Comparison of ENCODE assay signal across 16 cellular contexts in the genomic region with DNA sequence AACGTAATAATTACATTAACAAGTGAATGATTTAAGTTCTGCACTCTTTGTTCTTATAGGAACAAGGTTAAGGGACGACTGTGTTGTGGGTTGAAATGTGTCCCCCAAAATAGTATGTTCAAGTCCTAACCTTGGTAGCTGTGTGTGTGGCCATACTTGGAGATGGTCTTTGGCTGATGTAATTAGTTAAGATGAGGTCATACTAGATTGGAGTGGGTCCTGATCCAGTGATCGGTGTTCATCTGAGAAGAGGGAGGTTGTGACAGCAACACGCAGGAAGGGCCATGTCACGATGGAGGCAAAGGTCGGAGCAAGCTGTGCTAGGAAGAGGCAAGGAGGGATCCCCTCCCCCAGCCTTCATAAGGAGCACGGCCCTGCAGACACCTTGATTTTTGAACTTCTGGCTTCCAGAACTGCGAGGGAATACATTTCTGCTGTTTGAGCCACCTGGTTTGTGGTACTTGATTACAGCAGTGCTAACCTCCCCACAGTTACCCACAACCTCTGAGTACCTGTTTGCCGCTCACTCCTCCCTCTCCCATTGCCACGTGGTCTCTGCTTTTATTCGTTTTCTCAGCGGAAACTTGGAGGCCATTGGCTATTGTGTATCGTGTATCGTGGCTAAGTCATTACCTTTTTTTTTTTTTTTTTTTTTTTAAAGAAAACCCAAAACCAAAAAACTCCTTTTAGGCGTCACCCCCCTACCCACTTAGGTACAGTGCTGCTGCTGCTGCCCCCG.
DNase-seq lines count a peak whose midpoint lies in the region; ATAC-seq, FAIRE-seq and TF ChIP-seq lines count a peak whose summit lies in the region.
"Had no signal": no experiment of that assay in that cellular context is flagged by ENCODE, and none has a peak within 500 bp of the region (broad histone marks: within the 10 kb centered on the region; RNA-seq: fewer than 3 reads in every experiment).

No MANE protein-coding gene starts in this region.

- WGBS in HepG2 (ENCODE audit: low lambda C conversion rate): 91% methylated on average over 16 of the region's 16 CpGs
- WGBS in right lobe of liver (ENCODE audit: insufficient coverage, low coverage, low lambda C conversion rate, missing lambda C conversion rate): 85% methylated on average over 16 of the region's 16 CpGs

- TF ChIP-seq POLR2A in HepG2 (IDR thresholded peaks at IDR 0.05; ENCODE audit: insufficient read depth in 1 of 2, low read depth in 2 of 2, low read length in 2 of 2): no peak
- TF ChIP-seq POLR2A in right lobe of liver (IDR thresholded peaks at IDR 0.05): no peak

- TF ChIP-seq CTCF in HepG2 (CRISPR knock-in tag; IDR thresholded peaks at IDR 0.05) (no peak), right lobe of liver (IDR thresholded peaks at IDR 0.05) (no peak), WTC11 (IDR thresholded peaks at IDR 0.05) (no peak), nephron progenitor cell (IDR thresholded peaks at IDR 0.05) (no peak)

- TF ChIP-seq RAD21 in HepG2 (CRISPR knock-in tag; IDR thresholded peaks at IDR 0.05): no peak

- H3K9me3 Mint-ChIP-seq in WTC11 (peaks cover 4% of the 10 kb centered on the region), nephron progenitor cell (peaks cover 4% of the 10 kb centered on the region)
- H3K9me3 Mint-ChIP-seq: CD8-positive, alpha-beta memory T cell; HFFc6 had no signal

- H3K27me3 ChIP-seq in HepG2 (ENCODE audit: control insufficient read depth in 1 of 2, insufficient read depth in 2 of 2, low read length in 2 of 2) (no peaks in the 10 kb centered on the region), right lobe of liver (no peaks in the 10 kb centered on the region)

- H3K4me2 ChIP-seq in HepG2 (ENCODE audit: low read depth, low read length): no peak overlapping the region

- H3K27ac ChIP-seq in HepG2 (ENCODE audit: extremely low read length, insufficient read depth, low read length): no peak overlapping the region
- no peak overlapping the region for H3K27ac ChIP-seq in right lobe of liver
- H3K27ac ChIP-seq: 22Rv1, GM23248 had no signal

- POLR2A ChIA-PET in HepG2 (lab: Yijun Ruan, JAX) (interaction anchor here (0.6 kb wide), 1 partner anchor 121 kb away, joined by 4 read pairs; no protein-coding TSS in a partner anchor), WTC11 (lab: Charles Lee) (interaction anchor here (0.6 kb wide), 1 partner anchor 143 kb away, joined by 5 read pairs; no protein-coding TSS in a partner anchor)

- H3K27ac Mint-ChIP-seq in WTC11: peak overlapping the region; percentile 44
- H3K27ac Mint-ChIP-seq in nephron progenitor cell: peak overlapping the region; percentile 70
- H3K27ac Mint-ChIP-seq: CD8-positive, alpha-beta memory T cell; HFFc6 had no signal

- no peak overlapping the region for H2AFZ ChIP-seq in HepG2 (ENCODE audit: low read length)
- H2AFZ ChIP-seq: GM23248 had no signal

- in situ Hi-C loops in HepG2 (cut with HindIII; ENCODE audit: extremely low pct_ligation_motif_present, low pct_unique_long_range_greater_than_20kb): no loop called here

- H3K36me3 ChIP-seq in HepG2 (replicated peaks in 1 of 2; ENCODE audit: control insufficient read depth in 1 of 2, insufficient read depth in 2 of 2, low read length in 2 of 2) (no peaks in the 10 kb centered on the region), right lobe of liver (no peaks in the 10 kb centered on the region)
- H3K36me3 ChIP-seq: HAP-1 had no signal

- H3K9me3 ChIP-seq in HepG2 (ENCODE audit: low read length) (no peaks in the 10 kb centered on the region), right lobe of liver (no peaks in the 10 kb centered on the region)
- H3K9me3 ChIP-seq: Caco-2, HAP-1 had no signal

- no peak overlapping the region for H3K4me3 Mint-ChIP-seq in WTC11
- H3K4me3 Mint-ChIP-seq in nephron progenitor cell: no peak overlapping the region
- H3K4me3 Mint-ChIP-seq: CD8-positive, alpha-beta memory T cell; HFFc6 had no signal

- ATAC-seq in HepG2 (no peak), right lobe of liver (no peak), WTC11 (no peak), esophagus mucosa (no peak), HG02610 (IDR thresholded peaks at IDR 0.05; ENCODE audit: unreplicated experiment) (no peak), GM18861 (IDR thresholded peaks at IDR 0.05; ENCODE audit: unreplicated experiment) (no peak)

- H3K4me3 ChIP-seq in HepG2 (replicated peaks in 1 of 3; ENCODE audit: insufficient read depth in 1 of 3, low read depth in 2 of 3, low read length in 3 of 3): no peak overlapping the region
- H3K4me3 ChIP-seq in right lobe of liver: no peak overlapping the region
- H3K4me3 ChIP-seq: GM23248, HAP-1 had no signal

- H3K9ac ChIP-seq in HepG2 (ENCODE audit: insufficient read depth, low read depth, low read length): no peak overlapping the region
- H3K9ac ChIP-seq: GM23248 had no signal

- H3K79me2 ChIP-seq in HepG2 (ENCODE audit: insufficient read depth, low read length): peaks cover 63% of the 10 kb centered on the region

- BruUV-seq in HepG2 (replicated peaks; lab: Mats Ljungman, UMichigan): no TSS peak

- no peak for FAIRE-seq in HepG2 (lab: Jason Lieb, UNC)

- peaks cover 68% of the 10 kb centered on the region for H3K4me1 Mint-ChIP-seq in WTC11
- peaks cover 65% of the 10 kb centered on the region for H3K4me1 Mint-ChIP-seq in nephron progenitor cell

- DNase-seq in HepG2 (ENCODE audit: low spot score): no peak
- no peak for DNase-seq in right lobe of liver
- no peak for DNase-seq in WTC11 (ENCODE audit: low spot score)
- no peak for DNase-seq in nephron progenitor cell
- DNase-seq in stimulated activated naive CD4-positive, alpha-beta T cell treated with Interleukin-2 at 50 U/mL for 16 hours (lab: John Stamatoyannopoulos, UW): no peak
- DNase-seq: Caco-2; CD8-positive, alpha-beta memory T cell; DND-41; GF-D8; GM23248; HFFc6 had no signal

- H4K20me1 ChIP-seq in HepG2 (ENCODE audit: insufficient read depth, low read length): peaks cover 29% of the 10 kb centered on the region

- CTCF ChIA-PET in HepG2 (lab: Yijun Ruan, JAX; ENCODE audit: low intra/inter-chr PET ratio, low total read pairs): no interaction called here
- CTCF ChIA-PET in WTC11 (lab: Charles Lee): interaction anchor here (0.6 to 2.3 kb wide), 3 partner anchors 10 to 576 kb away, joined by 3 to 11 read pairs (median 4); no protein-coding TSS in a partner anchor

- no peaks in the 10 kb centered on the region; the same call in 1 of the 2 replicates for H3K27me3 Mint-ChIP-seq in WTC11 (ENCODE audit: low read depth)
- H3K27me3 Mint-ChIP-seq in nephron progenitor cell (ENCODE audit: low read depth, poor library complexity): peaks cover 3% of the 10 kb centered on the region
- H3K27me3 Mint-ChIP-seq: CD8-positive, alpha-beta memory T cell had no signal

- TF ChIP-seq EP300 in HepG2 (IDR thresholded peaks at IDR 0.05; ENCODE audit: low read depth in 2 of 2, low read length in 2 of 2) (no peak), HepG2 (CRISPR knock-in tag; IDR thresholded peaks at IDR 0.05; ENCODE audit: borderline replicate concordance) (no peak)

- H3K36me3 Mint-ChIP-seq in WTC11 (peaks cover 3% of the 10 kb centered on the region; the same call in 1 of the 2 replicates), nephron progenitor cell (ENCODE audit: low read depth) (peaks cover 7% of the 10 kb centered on the region)

- H3K4me1 ChIP-seq in HepG2 (ENCODE audit: insufficient read depth, low read length): peaks cover 58% of the 10 kb centered on the region
- H3K4me1 ChIP-seq in right lobe of liver: no peaks in the 10 kb centered on the region
- H3K4me1 ChIP-seq: Caco-2 had no signal

- intact Hi-C loops in HepG2 (cut with micrococcal nuclease; ENCODE audit: unreplicated experiment): no loop called here
- intact Hi-C loops in right lobe of liver (cut with DNase I): no loop called here

TF ChIP-seq in HepG2, 621 proteins besides CTCF, POLR2A, EP300 and RAD21 (continues in another document):
- TF ChIP-seq BRD4 (CRISPR knock-in tag; IDR thresholded peaks at IDR 0.05) (no peak), FOXK2 (IDR thresholded peaks at IDR 0.05) (no peak), ZNF616 (CRISPR knock-in tag; IDR thresholded peaks at IDR 0.05; ENCODE audit: low read depth) (no peak), ZC3H4 (CRISPR knock-in tag; IDR thresholded peaks at IDR 0.05; ENCODE audit: borderline replicate concordance) (no peak), TBX3 (IDR thresholded peaks at IDR 0.05; ENCODE audit: borderline replicate concordance) (no peak), ZNF17 (CRISPR knock-in tag; IDR thresholded peaks at IDR 0.05) (no peak), ZNF615 (CRISPR knock-in tag; IDR thresholded peaks at IDR 0.05; ENCODE audit: borderline replicate concordance) (no peak), FOXJ3 (CRISPR knock-in tag; IDR thresholded peaks at IDR 0.05; ENCODE audit: borderline replicate concordance) (no peak), ZNF678 (CRISPR knock-in tag; IDR thresholded peaks at IDR 0.05) (no peak), ZNF235 (CRISPR knock-in tag; IDR thresholded peaks at IDR 0.05; ENCODE audit: borderline replicate concordance) (no peak)

TF ChIP-seq in WTC11, 78 proteins besides CTCF, POLR2A, EP300 and RAD21 (continues in another document):
- TF ChIP-seq NFYB (CRISPR knock-in tag; conservative IDR thresholded peaks at IDR 0.05; ENCODE audit: low read depth) (no peak), E2F1 (CRISPR knock-in tag; IDR thresholded peaks at IDR 0.05) (no peak)
- TF ChIP-seq, protein P1, sequence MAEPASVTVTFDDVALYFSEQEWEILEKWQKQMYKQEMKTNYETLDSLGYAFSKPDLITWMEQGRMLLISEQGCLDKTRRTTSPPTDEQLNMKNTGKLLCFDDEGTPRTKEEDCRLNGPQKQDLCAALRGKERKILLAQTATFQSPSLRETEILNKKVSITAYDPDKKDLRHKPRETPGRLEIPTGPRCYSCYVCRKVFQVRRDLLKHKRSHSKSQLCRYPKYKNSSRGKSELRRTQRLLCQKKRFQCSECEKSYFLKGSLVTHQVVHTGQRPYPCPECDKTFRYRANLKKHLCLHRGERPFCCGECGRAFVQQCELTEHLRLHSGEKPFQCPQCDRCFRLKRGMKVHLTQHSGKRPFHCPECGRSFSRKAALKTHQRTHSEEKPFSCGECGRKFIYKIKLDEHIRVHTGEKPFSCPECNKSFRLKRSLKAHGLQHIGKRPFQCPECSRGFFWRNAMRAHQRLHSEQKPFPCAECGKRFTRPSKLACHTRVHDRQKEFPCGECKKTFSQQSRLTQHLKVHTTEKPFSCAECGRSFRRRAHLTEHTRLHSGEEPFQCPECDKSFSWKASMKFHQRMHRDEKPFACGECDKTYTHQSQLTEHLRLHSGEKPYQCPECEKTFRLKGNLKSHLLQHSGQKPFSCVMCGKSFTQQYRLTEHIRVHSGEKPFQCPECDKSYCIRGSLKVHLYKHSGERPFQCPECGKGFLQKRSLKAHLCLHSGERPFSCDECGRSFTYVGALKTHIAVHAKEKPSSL (CRISPR knock-in tag; conservative IDR thresholded peaks at IDR 0.05): no peak
